In genomic region chr20:4722993-4723392, GRCh38 we compare ENCODE assay signal across 26 cellular contexts. TPM values are rescaled to one million over a fixed set of nuclear protein-coding genes. Genes with fewer than 3 reads are reported as not detected.
A peak's percentile ranks its signal among the peaks of the same experiment; 100 is the strongest.
DNase-seq lines count a peak whose midpoint lies in the region; ATAC-seq, FAIRE-seq and TF ChIP-seq lines count a peak whose summit lies in the region.
"Had no signal": no experiment of that assay in that cellular context is flagged by ENCODE, and none has a peak within 500 bp of the region (broad histone marks: within the 10 kb centered on the region; RNA-seq: fewer than 3 reads in every experiment).

No MANE protein-coding gene starts in this region.

- H3K27me3 ChIP-seq in HepG2 (ENCODE audit: control insufficient read depth in 1 of 2, insufficient read depth in 2 of 2, low read length in 2 of 2) (peaks cover 5 to 40% of the 10 kb centered on the region in 2 experiments; a peak in 4 of 5 replicates), right lobe of liver (no peaks in the 10 kb centered on the region), pancreas (peaks cover 0 to 5% (median 0%) of the 10 kb centered on the region in 4 donors), tibial nerve (no peaks in the 10 kb centered on the region)

- no peaks in the 10 kb centered on the region for H3K9me3 ChIP-seq in HepG2 (ENCODE audit: low read length)
- H3K9me3 ChIP-seq in right lobe of liver, result no peaks in the 10 kb centered on the region
- H3K9me3 ChIP-seq in pancreas, result no peaks in the 10 kb centered on the region
- H3K9me3 ChIP-seq in tibial nerve, result no peaks in the 10 kb centered on the region
- no peaks in the 10 kb centered on the region for H3K9me3 ChIP-seq in OCI-LY7 (ENCODE audit: low read length)
- H3K9me3 ChIP-seq: HAP-1 had no signal

- TF ChIP-seq POLR2A in HepG2 (IDR thresholded peaks at IDR 0.05; ENCODE audit: insufficient read depth in 1 of 2, low read depth in 2 of 2, low read length in 2 of 2) (no peak), right lobe of liver (IDR thresholded peaks at IDR 0.05) (no peak), tibial nerve (IDR thresholded peaks at IDR 0.05) (no peak)

- no peak overlapping the region for H3K9ac ChIP-seq in HepG2 (ENCODE audit: insufficient read depth, low read depth, low read length)

- intact Hi-C loops in HepG2 (cut with micrococcal nuclease; ENCODE audit: unreplicated experiment) (no loop called here), right lobe of liver (cut with DNase I) (loop anchor here in 1 of 2 donors (5.0 kb wide), 1 partner anchor 116 kb away; no protein-coding TSS in a partner anchor), pancreas (cut with DNase I) (loop anchor here in 2 of 3 donors (5.0 kb wide), 1 partner anchor 116 kb away; no protein-coding TSS in a partner anchor), OCI-LY7 (cut with micrococcal nuclease; ENCODE audit: unreplicated experiment) (no loop called here)

- no peak for DNase-seq in HepG2 (ENCODE audit: low spot score)
- DNase-seq in right lobe of liver, result no peak
- no peak for DNase-seq in naive B cell
- no peak for DNase-seq in pancreas
- DNase-seq in tibial nerve (ENCODE audit: low spot score in 2 of 2), result no peak
- DNase-seq in OCI-LY7 (ENCODE audit: low spot score), result no peak
- DNase-seq: ACHN; C1 segment of cervical spinal cord; Calu3; CD4-positive, alpha-beta memory T cell; COR-L47; DMS53; DMS79 treated with DMSO at 0.1 percent for 48 hours; GF-D8; GOT3; HFFc6 had no signal

- in situ Hi-C loops in HepG2 (cut with HindIII; ENCODE audit: extremely low pct_ligation_motif_present, low pct_unique_long_range_greater_than_20kb), result loop anchor here (5.0 kb wide), 2 partner anchors 116 to 471 kb away; no protein-coding TSS in a partner anchor

- H3K4me2 ChIP-seq in HepG2 (ENCODE audit: low read depth, low read length) (no peak overlapping the region), OCI-LY7 (ENCODE audit: low read length) (no peak overlapping the region)

- H3K27ac Mint-ChIP-seq in brain (peak overlapping the region in 3 of 5 experiments; percentile 7 to 48 (median 22)), naive B cell (peak overlapping the region in 4 of 6 donors; percentile 28 to 67 (median 62))
- H3K27ac Mint-ChIP-seq: CD4-positive, alpha-beta memory T cell; HFFc6 had no signal

- H3K36me3 Mint-ChIP-seq in brain (no peaks in the 10 kb centered on the region), naive B cell (no peaks in the 10 kb centered on the region)
- H3K36me3 Mint-ChIP-seq: CD4-positive, alpha-beta memory T cell had no signal

- BruUV-seq in HepG2 (replicated peaks; lab: Mats Ljungman, UMichigan), result no TSS peak
- no TSS peak for BruUV-seq in OCI-LY7 (replicated peaks; lab: Mats Ljungman, UMichigan)

- H3K9me3 Mint-ChIP-seq in brain, result peaks cover 0 to 3% (median 0%) of the 10 kb centered on the region in 5 experiments
- H3K9me3 Mint-ChIP-seq in naive B cell, result no peaks in the 10 kb centered on the region
- H3K9me3 Mint-ChIP-seq: HFFc6 had no signal

- no peak for ATAC-seq in HepG2
- no peak for ATAC-seq in right lobe of liver
- ATAC-seq in naive B cell (ENCODE audit: low read depth in 2 of 2), result no peak
- ATAC-seq in pancreas, result no peak

- H3K36me3 ChIP-seq in HepG2 (replicated peaks in 1 of 2; ENCODE audit: control insufficient read depth in 1 of 2, insufficient read depth in 2 of 2, low read length in 2 of 2) (no peaks in the 10 kb centered on the region), right lobe of liver (no peaks in the 10 kb centered on the region), pancreas (no peaks in the 10 kb centered on the region), tibial nerve (no peaks in the 10 kb centered on the region), OCI-LY7 (ENCODE audit: insufficient read depth, low read length) (no peaks in the 10 kb centered on the region)
- H3K36me3 ChIP-seq: HAP-1 had no signal

- no peaks in the 10 kb centered on the region for H4K20me1 ChIP-seq in HepG2 (ENCODE audit: insufficient read depth, low read length)
- no peaks in the 10 kb centered on the region for H4K20me1 ChIP-seq in OCI-LY7 (ENCODE audit: insufficient read depth, low read length)

- H3K4me3 Mint-ChIP-seq in brain (peak overlapping the region in 1 of 5 experiments; percentile 29), naive B cell (no peak overlapping the region)
- H3K4me3 Mint-ChIP-seq: CD4-positive, alpha-beta memory T cell; HFFc6 had no signal

- CTCF ChIA-PET in HepG2 (lab: Yijun Ruan, JAX; ENCODE audit: low intra/inter-chr PET ratio, low total read pairs) (interaction anchor here (4.8 kb wide), 1 partner anchor 114 kb away, joined by 210 read pairs; no protein-coding TSS in a partner anchor), OCI-LY7 (lab: Charles Lee; ENCODE audit: unreplicated experiment) (interaction anchor here (0.9 kb wide), 1 partner anchor 19 kb away, joined by 3 read pairs; no protein-coding TSS in a partner anchor)

- H3K79me2 ChIP-seq in HepG2 (ENCODE audit: insufficient read depth, low read length) (no peaks in the 10 kb centered on the region), OCI-LY7 (ENCODE audit: insufficient read depth, low read depth, low read length) (no peaks in the 10 kb centered on the region)

- WGBS in HepG2 (ENCODE audit: low lambda C conversion rate), result 2% methylated on average over 4 of the region's 4 CpGs
- WGBS in right lobe of liver (ENCODE audit: insufficient coverage, low coverage, low lambda C conversion rate, missing lambda C conversion rate), result 33% methylated on average over 4 of the region's 4 CpGs
- WGBS in pancreas, 2 donors, result 40 to 49% methylated on average over 4 of the region's 4 CpGs
- 63 to 65% methylated on average over 4 of the region's 4 CpGs for WGBS in tibial nerve, 2 donors

- TF ChIP-seq RAD21 in HepG2 (CRISPR knock-in tag; IDR thresholded peaks at IDR 0.05), result no peak

- FAIRE-seq in HepG2 (lab: Jason Lieb, UNC) (no peak), pancreas (lab: Jason Lieb, UNC) (no peak)
- FAIRE-seq: A204.1, GM12891, GM18507, H54 had no signal

- H2AFZ ChIP-seq in HepG2 (ENCODE audit: low read length) (no peak overlapping the region), OCI-LY7 (ENCODE audit: low read length) (no peak overlapping the region)

- H3K4me3 ChIP-seq in HepG2 (replicated peaks in 1 of 3; ENCODE audit: insufficient read depth in 1 of 3, low read depth in 2 of 3, low read length in 3 of 3) (no peak overlapping the region), right lobe of liver (no peak overlapping the region), pancreas (no peak overlapping the region), tibial nerve (no peak overlapping the region), OCI-LY7 (ENCODE audit: low read depth, low read length, poor library complexity, severe bottlenecking) (no peak overlapping the region)
- H3K4me3 ChIP-seq: HAP-1 had no signal

- TF ChIP-seq EP300 in HepG2 (IDR thresholded peaks at IDR 0.05; ENCODE audit: low read depth in 2 of 2, low read length in 2 of 2) (no peak), HepG2 (CRISPR knock-in tag; IDR thresholded peaks at IDR 0.05; ENCODE audit: borderline replicate concordance) (no peak), tibial nerve (IDR thresholded peaks at IDR 0.05) (no peak)

- H3K9me2 ChIP-seq in OCI-LY7 (ENCODE audit: insufficient read depth, low read length), result no peaks in the 10 kb centered on the region

- H3K4me1 Mint-ChIP-seq in brain (peaks cover 43% of the 10 kb centered on the region), naive B cell (peaks cover 26 to 53% (median 31%) of the 10 kb centered on the region in 3 donors)

- no peak overlapping the region for H3K27ac ChIP-seq in HepG2 (ENCODE audit: extremely low read length, insufficient read depth, low read length)
- no peak overlapping the region for H3K27ac ChIP-seq in right lobe of liver
- H3K27ac ChIP-seq in pancreas, result no peak overlapping the region
- peak overlapping the region in 1 of 4 donors; percentile 27 for H3K27ac ChIP-seq in tibial nerve
- no peak overlapping the region for H3K27ac ChIP-seq in OCI-LY7 (ENCODE audit: low read depth, low read length, poor library complexity, severe bottlenecking)
- H3K27ac ChIP-seq: 22Rv1 had no signal

- peaks cover 16% of the 10 kb centered on the region for H3K27me3 Mint-ChIP-seq in brain
- H3K27me3 Mint-ChIP-seq in naive B cell, result no peaks in the 10 kb centered on the region
- H3K27me3 Mint-ChIP-seq: CD4-positive, alpha-beta memory T cell had no signal

- H3K4me1 ChIP-seq in HepG2 (ENCODE audit: insufficient read depth, low read length), result peaks cover 17% of the 10 kb centered on the region
- peaks cover 0 to 5% (median 0%) of the 10 kb centered on the region in 4 donors for H3K4me1 ChIP-seq in right lobe of liver
- H3K4me1 ChIP-seq in pancreas, result no peaks in the 10 kb centered on the region
- H3K4me1 ChIP-seq in tibial nerve, result peaks cover 0 to 36% (median 11%) of the 10 kb centered on the region in 4 donors
- H3K4me1 ChIP-seq in OCI-LY7 (ENCODE audit: insufficient read depth, low read length, poor library complexity, severe bottlenecking), result peaks cover 22% of the 10 kb centered on the region

- POLR2A ChIA-PET in HepG2 (lab: Yijun Ruan, JAX) (no interaction called here), OCI-LY7 (lab: Charles Lee) (interaction anchor here (1.0 kb wide), 1 partner anchor 86 kb away, joined by 3 read pairs; no protein-coding TSS in a partner anchor)

- TF ChIP-seq CTCF in HepG2 (CRISPR knock-in tag; IDR thresholded peaks at IDR 0.05) (no peak), right lobe of liver (IDR thresholded peaks at IDR 0.05) (no peak), brain (conservative IDR thresholded peaks at IDR 0.05) (no peak), pancreas (IDR thresholded peaks at IDR 0.05) (no peak), tibial nerve (IDR thresholded peaks at IDR 0.05) (no peak), OCI-LY7 (conservative IDR thresholded peaks at IDR 0.05; ENCODE audit: low read length) (no peak)

RNA-seq across cellular contexts. Expression of gene PRND, which starts 1.3 kb away (rescaled TPM):
- total RNA-seq in HepG2 (2016; rRNA removed; fragmentation: Illumina TruSeq; extraction: Trizol), result not detected in 2 replicates
- not detected in 2 replicates for total RNA-seq in HepG2 (2016; cell fraction: cytosol; rRNA removed; fragmentation: Illumina TruSeq; extraction: Trizol; ENCODE audit: low read depth)
- not detected in 2 replicates for total RNA-seq in HepG2 (2016; cell fraction: insoluble cytoplasmic fraction; rRNA removed; fragmentation: Illumina TruSeq; extraction: Trizol)
- total RNA-seq in HepG2 (2016; cell fraction: membrane; rRNA removed; fragmentation: Illumina TruSeq; extraction: Trizol), result not detected in 2 replicates
- not detected in 2 replicates for total RNA-seq in HepG2 (2016; cell fraction: nucleus; rRNA removed; fragmentation: Illumina TruSeq; extraction: Trizol)
- polyA plus RNA-seq in HepG2 (2011; rRNA removed), result not detected in 2 replicates
- not detected in 2 replicates for polyA plus RNA-seq in HepG2 (2011; cell fraction: cytosol; rRNA removed)
- not detected in 2 replicates for polyA plus RNA-seq in HepG2 (2011; cell fraction: nucleus; rRNA removed)
- polyA plus RNA-seq in HepG2 (2012), result not detected in 2 replicates
- not detected in 2 replicates for polyA plus RNA-seq in HepG2 (2016; cell fraction: cytosol; fragmentation: Illumina TruSeq; extraction: Trizol; ENCODE audit: low read depth)
- polyA plus RNA-seq in HepG2 (2016; cell fraction: insoluble cytoplasmic fraction; fragmentation: Illumina TruSeq; extraction: Trizol; ENCODE audit: low read depth), result not detected in 2 replicates
- not detected in 2 replicates for polyA plus RNA-seq in HepG2 (2016; cell fraction: membrane; fragmentation: Illumina TruSeq; extraction: Trizol; ENCODE audit: low read depth)
- polyA plus RNA-seq in HepG2 (2016; cell fraction: nucleus; fragmentation: Illumina TruSeq; extraction: Trizol; ENCODE audit: insufficient read depth, low read depth), result not detected in 2 replicates
- not detected in 2 replicates for polyA minus RNA-seq in HepG2 (2011; rRNA and poly(A)+ RNA removed; ENCODE audit: low replicate concordance)
- not detected in 2 replicates for polyA minus RNA-seq in HepG2 (2011; cell fraction: cytosol; rRNA and poly(A)+ RNA removed)
- not detected in 2 replicates for polyA minus RNA-seq in HepG2 (2011; cell fraction: nucleus; rRNA and poly(A)+ RNA removed)
- total RNA-seq in right lobe of liver, result not detected
- polyA plus RNA-seq in brain (ENCODE audit: insufficient read depth, low read depth, low replicate concordance), result not detected
- polyA plus RNA-seq in naive B cell (ENCODE audit: low read depth in 6 of 6), result under 1 TPM in 1 of 6 donors, not detected in 5; 0.25 TPM
- under 1 TPM in 1 of 6 donors, not detected in 5; 0.24 TPM for total RNA-seq in pancreas
- polyA plus RNA-seq in pancreas, result not detected
- total RNA-seq in tibial nerve, result under 1 TPM in 1 of 4 donors, not detected in 3; under 0.01 TPM
- total RNA-seq in OCI-LY7 (2014; rRNA removed; shearing (Covaris generic)), result not detected in 2 replicates
- not detected in 2 replicates for total RNA-seq in OCI-LY7 (2022)
- total RNA-seq: Calu3; CD4-positive, alpha-beta memory T cell; Daoy; G401 had no signal
- polyA plus RNA-seq: BJ had no signal

RNA-seq across cellular contexts. Expression of gene PRNP, which starts 36.7 kb away (rescaled TPM):
- total RNA-seq in HepG2 (2016; rRNA removed; fragmentation: Illumina TruSeq; extraction: Trizol) (49.5 and 90.2 TPM in 2 replicates), right lobe of liver (10 to 100 TPM; 20.8 to 59.9 (median 41.7) TPM), pancreas (10 to 100 TPM; 13.2 to 29.0 (median 21.2) TPM), tibial nerve (100 to 1,000 TPM; 119 to 224 (median 202) TPM), OCI-LY7 (2022) (3.7 and 4.7 TPM in 2 replicates)
- 13.4 and 13.5 TPM in 2 replicates for total RNA-seq in HepG2 (2016; cell fraction: cytosol; rRNA removed; fragmentation: Illumina TruSeq; extraction: Trizol; ENCODE audit: low read depth)
- 46.2 and 90.7 TPM in 2 replicates for total RNA-seq in HepG2 (2016; cell fraction: insoluble cytoplasmic fraction; rRNA removed; fragmentation: Illumina TruSeq; extraction: Trizol)
- 34.2 and 39.7 TPM in 2 replicates for total RNA-seq in HepG2 (2016; cell fraction: membrane; rRNA removed; fragmentation: Illumina TruSeq; extraction: Trizol)
- 74.6 and 91.1 TPM in 2 replicates for total RNA-seq in HepG2 (2016; cell fraction: nucleus; rRNA removed; fragmentation: Illumina TruSeq; extraction: Trizol)
- polyA plus RNA-seq in HepG2 (2011; rRNA removed) (176 and 203 TPM in 2 replicates), brain (ENCODE audit: insufficient read depth, low read depth, low replicate concordance) (133 TPM), naive B cell (ENCODE audit: low read depth in 6 of 6) (100 to 1,000 TPM in 1 of 6 donors, 10 to 100 TPM in 5; 78.0 to 151 (median 86.2) TPM), pancreas (10 to 100 TPM; 11.3 to 40.3 TPM)
- 188 and 194 TPM in 2 replicates for polyA plus RNA-seq in HepG2 (2011; cell fraction: cytosol; rRNA removed)
- polyA plus RNA-seq in HepG2 (2011; cell fraction: nucleus; rRNA removed), result 48.0 and 50.3 TPM in 2 replicates
- polyA plus RNA-seq in HepG2 (2012), result 103 and 105 TPM in 2 replicates
- 10.8 and 11.8 TPM in 2 replicates for polyA plus RNA-seq in HepG2 (2016; cell fraction: cytosol; fragmentation: Illumina TruSeq; extraction: Trizol; ENCODE audit: low read depth)
- polyA plus RNA-seq in HepG2 (2016; cell fraction: insoluble cytoplasmic fraction; fragmentation: Illumina TruSeq; extraction: Trizol; ENCODE audit: low read depth), result 56.4 and 59.5 TPM in 2 replicates
- 24.0 and 24.5 TPM in 2 replicates for polyA plus RNA-seq in HepG2 (2016; cell fraction: membrane; fragmentation: Illumina TruSeq; extraction: Trizol; ENCODE audit: low read depth)
- 131 and 138 TPM in 2 replicates for polyA plus RNA-seq in HepG2 (2016; cell fraction: nucleus; fragmentation: Illumina TruSeq; extraction: Trizol; ENCODE audit: insufficient read depth, low read depth)
- polyA minus RNA-seq in HepG2 (2011; rRNA and poly(A)+ RNA removed; ENCODE audit: low replicate concordance), result 95.4 and 192 TPM in 2 replicates
- polyA minus RNA-seq in HepG2 (2011; cell fraction: cytosol; rRNA and poly(A)+ RNA removed), result 126 and 147 TPM in 2 replicates
- 25.6 and 36.6 TPM in 2 replicates for polyA minus RNA-seq in HepG2 (2011; cell fraction: nucleus; rRNA and poly(A)+ RNA removed)
- total RNA-seq in OCI-LY7 (2014; rRNA removed; shearing (Covaris generic)), result 1.0 and 2.8 TPM in 2 replicates

Comparison
In these comparisons a context has a peak if more than half of its experiments do, and no peak if none do; other contexts are left out.
1. intact Hi-C loops: an anchor here in pancreas (5.0 kb wide); none called in HepG2 and OCI-LY7.